8 cellular contexts compared by ENCODE assay signal in genomic region chr1:161177112-161177935, GRCh38. TPM values are rescaled to one million over a fixed set of nuclear protein-coding genes. Genes with fewer than 3 reads are reported as not detected.
DNase-seq lines count a peak whose midpoint lies in the region; ATAC-seq and TF ChIP-seq lines count a peak whose summit lies in the region.

B4GALT3 (minus strand) TSS chr1:161177507; CDS start chr1:161176060, 1,447 bp downstream.

- H3K36me3 Mint-ChIP-seq in HFFc6 (ENCODE audit: low read depth): peaks cover 26% of the 10 kb centered on the region

- H3K4me3 ChIP-seq in GM08714 (ENCODE audit: low read length): peak within 1 kb of the TSS; percentile 77

- H3K27ac Mint-ChIP-seq in HFFc6: peak within 1 kb of the TSS; percentile 98

- peak within 1 kb of the TSS; percentile 99 for H3K4me3 Mint-ChIP-seq in HFFc6

- no peaks in the 10 kb centered on the region; the same call in 1 of the 2 replicates for H3K9me3 Mint-ChIP-seq in HFFc6

- H3K4me1 Mint-ChIP-seq in HFFc6 (ENCODE audit: low read depth): peaks cover 49% of the 10 kb centered on the region

- TF ChIP-seq CTCF in HFFc6 (IDR thresholded peaks at IDR 0.05): peak; percentile 39

- DNase-seq in HFFc6: peak; percentile 64
- DNase-seq in NCI-H1048 (lab: John Stamatoyannopoulos, UW): peak; percentile 69
- DNase-seq in activated naive CD4-positive, alpha-beta T cell treated with anti-CD3 and anti-CD28 coated beads, Interleukin-2, amount 50 U/mL, for 16 hours: peak; percentile 95
- DNase-seq in germinal center (ENCODE audit: low spot score): peak; percentile 96
- peak; percentile 11 to 93 (median 86) for DNase-seq in nucleus accumbens (lab: John Stamatoyannopoulos, UW)
- peak; percentile 84 for DNase-seq in superior temporal gyrus (ENCODE audit: extremely low spot score)

- ATAC-seq in SK-N-SH treated with all-trans-retinoic acid at 6 μM for 48 hours: peak; percentile 96

- H3K27me3 Mint-ChIP-seq in HFFc6 (ENCODE audit: insufficient read depth): peaks cover 3% of the 10 kb centered on the region

TF ChIP-seq in SK-N-SH treated with all-trans-retinoic acid at 6 μM for 48 hours, 23 proteins besides CTCF, POLR2A, EP300 and RAD21:
- no peak for TF ChIP-seq BACH2 (CRISPR knock-in tag; IDR thresholded peaks at IDR 0.05; ENCODE audit: borderline replicate concordance)
- no peak for TF ChIP-seq TCF4 (CRISPR knock-in tag; IDR thresholded peaks at IDR 0.05; ENCODE audit: borderline replicate concordance)
- TF ChIP-seq GLIS3 (CRISPR knock-in tag; IDR thresholded peaks at IDR 0.05): no peak
- TF ChIP-seq ZFP3 (CRISPR knock-in tag; IDR thresholded peaks at IDR 0.05): 0 out of 2 replicates have a peak, but pooled peaks have one; percentile 10

RNA-seq across cellular contexts. Expression of gene B4GALT3, which starts in this region (rescaled TPM):
- 10 to 100 TPM; 31.0 to 38.2 (median 35.4) TPM for total RNA-seq in HFFc6 (2021; fragmentation: NEBNext Ultra II Directional; extraction: Animal tissue kit (Norgen Biotek cat#: 25700))

Comparison
In these comparisons a context has a peak if more than half of its experiments do, and no peak if none do; other contexts are left out.
1. Peak in every context shown above with its lines: DNase-seq, ATAC-seq and H3K4me3 ChIP-seq.